11 cellular contexts compared by ENCODE assay signal in genomic region chr1:213986925-213987250, GRCh38. TPM values are rescaled to one million over a fixed set of nuclear protein-coding genes. Genes with fewer than 3 reads are reported as not detected.
DNase-seq lines count a peak whose midpoint lies in the region; ATAC-seq and TF ChIP-seq lines count a peak whose summit lies in the region.
"Had no signal": no experiment of that assay in that cellular context is flagged by ENCODE, and none has a peak within 500 bp of the region (broad histone marks: within the 10 kb centered on the region; RNA-seq: fewer than 3 reads in every experiment).

No MANE protein-coding gene starts in this region.

- intact Hi-C loops in IMR-90 (cut with micrococcal nuclease) (loop anchor here (5.0 kb wide), 2 partner anchors 135 to 745 kb away; no protein-coding TSS in a partner anchor), posterior cingulate gyrus (cut with DNase I) (loop anchor here (10.0 kb wide), 1 partner anchor 852 kb away; no protein-coding TSS in a partner anchor)

- H3K18ac ChIP-seq in IMR-90 (ENCODE audit: low read depth, low read length) (no peak overlapping the region), neuronal stem cell (ENCODE audit: low read length) (no peak overlapping the region)

- H3K14ac ChIP-seq in IMR-90 (replicated peaks; ENCODE audit: low read depth, low read length) (no peak overlapping the region), neuronal stem cell (ENCODE audit: low read length) (no peak overlapping the region)

- BruUV-seq in IMR-90 (replicated peaks; lab: Mats Ljungman, UMichigan): no TSS peak

- H3K4me1 ChIP-seq in IMR-90 (ENCODE audit: control insufficient read depth, insufficient read depth, low read length): peaks cover 3% of the 10 kb centered on the region; the same call in 1 of the 2 replicates
- H3K4me1 ChIP-seq in neuronal stem cell (ENCODE audit: control insufficient read depth in 2 of 2, insufficient read depth in 1 of 2, low read depth in 1 of 2, low read length in 2 of 2): peaks cover 30 to 38% of the 10 kb centered on the region in 2 donors

- no peaks in the 10 kb centered on the region for H4K20me1 ChIP-seq in IMR-90 (ENCODE audit: insufficient read depth, low read length)

- 0% methylated on average over 1 of the region's 6 CpGs; no CpG with 5 or more reads in 1 of the 2 experiments for WGBS in IMR-90 (ENCODE audit: extremely low coverage in 2 of 2, insufficient read length in 1 of 2), 2 experiments
- WGBS in neuronal stem cell (ENCODE audit: extremely low coverage in 2 of 2, insufficient read length in 2 of 2, insufficient replicate concordance in 1 of 2), 2 donors: no CpG with 5 or more reads among the region's 6 CpGs

- H2AK5ac ChIP-seq in IMR-90 (ENCODE audit: low read depth, low read length) (no peak overlapping the region), neuronal stem cell (ENCODE audit: low read depth, low read length) (no peak overlapping the region)

- peaks cover 53% of the 10 kb centered on the region for H3K4me1 Mint-ChIP-seq in endothelial cell (ENCODE audit: unreplicated experiment)

- POLR2A ChIA-PET in BJ (lab: Charles Lee): no interaction called here
- POLR2A ChIA-PET in IMR-90 (lab: Charles Lee; ENCODE audit: unreplicated experiment): no interaction called here

- H4K91ac ChIP-seq in IMR-90 (ENCODE audit: insufficient read depth, low read depth, low read length) (no peak overlapping the region), neuronal stem cell (ENCODE audit: low read depth, low read length, poor library complexity) (no peak overlapping the region)

- H3K36me3 Mint-ChIP-seq in endothelial cell (ENCODE audit: low read depth, unreplicated experiment): peaks cover 4% of the 10 kb centered on the region

- peaks cover 3% of the 10 kb centered on the region; the same call in 1 of the 2 replicates for H3K9me3 ChIP-seq in IMR-90 (ENCODE audit: control insufficient read depth, insufficient read depth, low read length)
- H3K9me3 ChIP-seq in neuronal stem cell (replicated peaks in 1 of 2; ENCODE audit: control insufficient read depth in 2 of 2, insufficient read depth in 1 of 2, low read depth in 1 of 2, low read length in 2 of 2): no peaks in the 10 kb centered on the region

- ATAC-seq in IMR-90 (ENCODE audit: low read depth): no peak
- no peak for ATAC-seq in HG02973 (IDR thresholded peaks at IDR 0.05; ENCODE audit: unreplicated experiment)

- H3K27ac Mint-ChIP-seq in endothelial cell (ENCODE audit: unreplicated experiment): no peak overlapping the region

- peak overlapping the region; percentile 68 for H3K4me2 ChIP-seq in IMR-90 (ENCODE audit: low read depth, low read length)
- H3K4me2 ChIP-seq in neuronal stem cell (ENCODE audit: insufficient read depth, low read length, poor library complexity, severe bottlenecking): peak overlapping the region; percentile 54

- H2BK120ac ChIP-seq in IMR-90 (ENCODE audit: low read depth, low read length) (no peak overlapping the region), neuronal stem cell (ENCODE audit: low read depth, low read length) (no peak overlapping the region)

- CTCF ChIA-PET in BJ (lab: Yijun Ruan, JAX): no interaction called here
- CTCF ChIA-PET in IMR-90 (lab: Yijun Ruan, JAX): no interaction called here

- no peak overlapping the region for H4K5ac ChIP-seq in IMR-90 (ENCODE audit: low read depth, low read length)

- H2BK5ac ChIP-seq in IMR-90 (ENCODE audit: low read depth, low read length, poor library complexity, severe bottlenecking) (no peak overlapping the region), neuronal stem cell (ENCODE audit: low read length) (no peak overlapping the region)

- no peaks in the 10 kb centered on the region for H3K79me1 ChIP-seq in IMR-90 (ENCODE audit: low read depth in 1 of 2, low read length in 2 of 2)
- peaks cover 3% of the 10 kb centered on the region for H3K79me1 ChIP-seq in neuronal stem cell (ENCODE audit: low read depth, low read length)

- H3K4me3 ChIP-seq in BJ (ENCODE audit: low read depth, low read length): peak overlapping the region; percentile 65
- H3K4me3 ChIP-seq in IMR-90 (ENCODE audit: insufficient read depth, low read depth, low read length): no peak overlapping the region
- H3K4me3 ChIP-seq in neuronal stem cell (ENCODE audit: low read length in 2 of 2): peak overlapping the region in 1 of 2 donors; percentile 70

- H2BK15ac ChIP-seq in IMR-90 (ENCODE audit: low read depth, low read length): no peak overlapping the region
- H2BK15ac ChIP-seq in neuronal stem cell (ENCODE audit: low read length): no peak overlapping the region

- H4K8ac ChIP-seq in IMR-90 (ENCODE audit: low read depth in 2 of 2, low read length in 2 of 2) (no peak overlapping the region), neuronal stem cell (ENCODE audit: low read depth, low read length) (no peak overlapping the region)

- no peak overlapping the region for H2AK9ac ChIP-seq in IMR-90 (replicated peaks; ENCODE audit: low read depth, low read length, poor library complexity)

- H3K27me3 ChIP-seq in BJ (ENCODE audit: control insufficient read depth, insufficient read depth, low read length) (peaks cover 25% of the 10 kb centered on the region), IMR-90 (ENCODE audit: control insufficient read depth, insufficient read depth, low read length) (peaks cover 63% of the 10 kb centered on the region), neuronal stem cell (ENCODE audit: control insufficient read depth in 3 of 3, insufficient read depth in 3 of 3, low read depth in 1 of 3, low read length in 3 of 3) (peaks cover 12 to 59% (median 52%) of the 10 kb centered on the region in 3 experiments)

- TF ChIP-seq CTCF in BJ (IDR thresholded peaks at IDR 0.05; ENCODE audit: insufficient read depth, low read depth, low read length): no peak
- no peak for TF ChIP-seq CTCF in IMR-90 (conservative IDR thresholded peaks at IDR 0.05; ENCODE audit: low read depth, low read length)
- no peak for TF ChIP-seq CTCF in endothelial cell (IDR thresholded peaks at IDR 0.05; ENCODE audit: unreplicated experiment)

- no peak overlapping the region for H3K4ac ChIP-seq in IMR-90 (ENCODE audit: low read depth, low read length)
- H3K4ac ChIP-seq in neuronal stem cell (ENCODE audit: low read length): no peak overlapping the region

- in situ Hi-C loops in IMR-90 (cut with MboI; ENCODE audit: low sequenced_read_pairs): no loop called here

- peaks cover 24% of the 10 kb centered on the region for H3K27me3 Mint-ChIP-seq in endothelial cell (ENCODE audit: unreplicated experiment)

- DNase-seq in BJ (ENCODE audit: low read depth) (no peak), IMR-90 (no peak), endothelial cell (ENCODE audit: low spot score) (no peak), neuronal stem cell (ENCODE audit: low spot score) (no peak), posterior cingulate gyrus (no peak), GDM1 (lab: John Stamatoyannopoulos, UW) (no peak), NCI-H146 treated with DMSO at 0.1 percent for 48 hours (lab: John Stamatoyannopoulos, UW; ENCODE audit: unreplicated experiment) (no peak)
- DNase-seq: activated CD8-positive, alpha-beta T cell treated with anti-CD3 and anti-CD28 coated beads, Interleukin-2, amount 10 ng/mL, durations not matched to agents 7 days and 5 days; DND-41; effector memory CD4-positive, alpha-beta T cell had no signal

- H3K36me3 ChIP-seq in BJ (ENCODE audit: control insufficient read depth, insufficient read depth, low read length) (no peaks in the 10 kb centered on the region), IMR-90 (ENCODE audit: control insufficient read depth, insufficient read depth, low read length) (no peaks in the 10 kb centered on the region), neuronal stem cell (replicated peaks in 1 of 2; ENCODE audit: control insufficient read depth in 2 of 2, insufficient read depth in 2 of 2, low read length in 2 of 2) (no peaks in the 10 kb centered on the region)

- H3K9ac ChIP-seq in IMR-90 (ENCODE audit: low read depth, low read length) (no peak overlapping the region), neuronal stem cell (ENCODE audit: low read depth, low read length, poor library complexity) (no peak overlapping the region)

- H3K23ac ChIP-seq in IMR-90 (ENCODE audit: low read depth, low read length) (no peak overlapping the region), neuronal stem cell (ENCODE audit: low read depth, low read length, poor library complexity) (no peak overlapping the region)

- no peaks in the 10 kb centered on the region for H3K9me3 Mint-ChIP-seq in endothelial cell (ENCODE audit: unreplicated experiment)

- dilution Hi-C loops in IMR-90 (cut with HindIII; ENCODE audit: low sequenced_read_pairs, unreplicated experiment): no loop called here

- no peak overlapping the region for H3K56ac ChIP-seq in IMR-90 (ENCODE audit: extremely low read depth, insufficient read depth, low read length)

- H2BK20ac ChIP-seq in IMR-90 (ENCODE audit: low read depth, low read length): no peak overlapping the region

- no peak overlapping the region for H2AFZ ChIP-seq in IMR-90 (replicated peaks; ENCODE audit: low read length, poor library complexity)
- H2AFZ ChIP-seq in neuronal stem cell (ENCODE audit: low read length): no peak overlapping the region

- H3K27ac ChIP-seq in IMR-90 (ENCODE audit: insufficient read depth, low read length): no peak overlapping the region
- no peak overlapping the region for H3K27ac ChIP-seq in neuronal stem cell (replicated peaks; ENCODE audit: low read length)

- H2BK12ac ChIP-seq in neuronal stem cell (ENCODE audit: low read length): no peak overlapping the region

- no peak for TF ChIP-seq RAD21 in IMR-90 (IDR thresholded peaks at IDR 0.05; ENCODE audit: low read length)

- peak overlapping the region; percentile 86 for H3K4me3 Mint-ChIP-seq in endothelial cell (ENCODE audit: unreplicated experiment)

- no peak for TF ChIP-seq POLR2A in IMR-90 (IDR thresholded peaks at IDR 0.05; ENCODE audit: low read depth, low read length)

- H3K9me1 ChIP-seq in IMR-90 (ENCODE audit: insufficient read depth, low read length): peaks cover 4% of the 10 kb centered on the region; the same call in 1 of the 2 replicates

TF ChIP-seq in IMR-90, 13 proteins besides CTCF, POLR2A, EP300 and RAD21 (continues in another document):
- TF ChIP-seq CEBPB (IDR thresholded peaks at IDR 0.05; ENCODE audit: low read depth, low read length) (no peak), SMC3 (IDR thresholded peaks at IDR 0.05; ENCODE audit: low read depth, low read length) (no peak), MXI1 (IDR thresholded peaks at IDR 0.05; ENCODE audit: borderline replicate concordance, low read depth, low read length) (no peak), BHLHE40 (IDR thresholded peaks at IDR 0.05; ENCODE audit: low read depth, low read length) (no peak)

RNA-seq across cellular contexts. Expression of gene PROX1, which starts 0.9 kb away (rescaled TPM):
- polyA plus RNA-seq in BJ (2011; rRNA removed): 0.02 and 0.11 TPM in 2 replicates
- polyA minus RNA-seq in BJ (2011; rRNA and poly(A)+ RNA removed): 0.14 and 2.5 TPM in 2 replicates
- under 0.01 and 0.28 TPM in 2 replicates for total RNA-seq in IMR-90 (2012; rRNA removed)
- 0.02 and 0.03 TPM in 2 replicates for polyA plus RNA-seq in IMR-90 (2012; rRNA removed)
- polyA plus RNA-seq in IMR-90 (2012; cell fraction: cytosol; rRNA removed): 0.02 TPM in 1 of 2 replicates, not detected in the other
- 0.01 TPM in 1 of 2 replicates, not detected in the other for polyA plus RNA-seq in IMR-90 (2012; cell fraction: nucleus; rRNA removed; ENCODE audit: low replicate concordance)
- 7.2 TPM for total RNA-seq in endothelial cell (ENCODE audit: unreplicated experiment)
- polyA plus RNA-seq in neuronal stem cell (2013, experiment 1 of 2): 2.1 TPM
- polyA plus RNA-seq in neuronal stem cell (2013, experiment 2 of 2): 2.3 TPM
- total RNA-seq: activated CD8-positive, alpha-beta T cell treated with anti-CD3 and anti-CD28 coated beads, Interleukin-2, amount 10 ng/mL, durations not matched to agents 7 days and 5 days had no signal
